Comparison of ENCODE assay signal across 12 cellular contexts in genomic region chr10:110822065-110822707, GRCh38. TPM values are rescaled to one million over a fixed set of nuclear protein-coding genes. Genes with fewer than 3 reads are reported as not detected.
DNase-seq lines count a peak whose midpoint lies in the region; ATAC-seq and TF ChIP-seq lines count a peak whose summit lies in the region.
"Had no signal": no experiment of that assay in that cellular context is flagged by ENCODE, and none has a peak within 500 bp of the region (broad histone marks: within the 10 kb centered on the region; RNA-seq: fewer than 3 reads in every experiment).

No MANE protein-coding gene starts in this region.

- H3K36me3 Mint-ChIP-seq in T-helper 1 cell treated with Interleukin-12 subunit alpha and Interleukin-12 subunit beta and Interleukin-4 antibody, amounts not matched to agents 30 μg/mL and 1 μg/mL, for 36 hours (ENCODE audit: low read depth), result no peaks in the 10 kb centered on the region

- no peak for ATAC-seq in HG02798 (IDR thresholded peaks at IDR 0.05; ENCODE audit: poor library complexity, unreplicated experiment)
- ATAC-seq: A549 had no signal

- H3K4me3 ChIP-seq in esophagus squamous epithelium (no peak overlapping the region), neuron (ENCODE audit: low read length) (no peak overlapping the region), uterus (no peak overlapping the region)
- H3K4me3 ChIP-seq: A549 had no signal

- H3K4me1 ChIP-seq in esophagus squamous epithelium, result peaks cover 54 to 98% (median 74%) of the 10 kb centered on the region in 3 donors
- peaks cover 39% of the 10 kb centered on the region for H3K4me1 ChIP-seq in neuron (ENCODE audit: insufficient read depth, low read length)
- H3K4me1 ChIP-seq in uterus, result peaks cover 18 to 25% of the 10 kb centered on the region in 2 donors
- H3K4me1 ChIP-seq: A549 had no signal

- TF ChIP-seq POLR2A in esophagus squamous epithelium (IDR thresholded peaks at IDR 0.05), result no peak
- TF ChIP-seq POLR2A in uterus (IDR thresholded peaks at IDR 0.05), result no peak

- H3K27me3 Mint-ChIP-seq in T-helper 1 cell treated with Interleukin-12 subunit alpha and Interleukin-12 subunit beta and Interleukin-4 antibody, amounts not matched to agents 30 μg/mL and 1 μg/mL, for 36 hours (ENCODE audit: low read depth), result peaks cover 25% of the 10 kb centered on the region
- H3K27me3 Mint-ChIP-seq: stimulated activated naive CD8-positive, alpha-beta T cell treated with anti-CD3 and anti-CD28 coated beads, Interleukin-15, Interleukin-2, amounts not matched to agents 100 ng/mL and 50 ng/mL, for 24 hours had no signal

- 19 to 47% methylated on average over 4 of the region's 4 CpGs for WGBS in esophagus squamous epithelium, 2 donors

- intact Hi-C loops in esophagus squamous epithelium (cut with DNase I) (no loop called here), uterus (cut with DNase I; ENCODE audit: low total_unique reads) (loop anchor here (10.0 kb wide), 1 partner anchor 53 kb away; the partner anchor contains the start of gene PDCD4)

- H3K4me3 Mint-ChIP-seq in T-helper 1 cell treated with Interleukin-12 subunit alpha and Interleukin-12 subunit beta and Interleukin-4 antibody, amounts not matched to agents 30 μg/mL and 1 μg/mL, for 36 hours, result no peak overlapping the region
- H3K4me3 Mint-ChIP-seq: stimulated activated naive CD8-positive, alpha-beta T cell treated with anti-CD3 and anti-CD28 coated beads, Interleukin-15, Interleukin-2, amounts not matched to agents 100 ng/mL and 50 ng/mL, for 24 hours had no signal

- no peaks in the 10 kb centered on the region for H3K27me3 ChIP-seq in esophagus squamous epithelium
- H3K27me3 ChIP-seq in neuron (ENCODE audit: insufficient read depth, low read length), result no peaks in the 10 kb centered on the region
- no peaks in the 10 kb centered on the region for H3K27me3 ChIP-seq in uterus

- no peak for DNase-seq in T-helper 1 cell
- DNase-seq in esophagus squamous epithelium (lab: John Stamatoyannopoulos, UW), result no peak
- DNase-seq in uterus, result no peak
- DNase-seq in NCI-H524 (lab: John Stamatoyannopoulos, UW), result no peak
- DNase-seq in NCI-H446 treated with DMSO at 0.1 percent for 48 hours (lab: John Stamatoyannopoulos, UW), result no peak
- DNase-seq: mesenchymal stem cell, NCI-H1436 had no signal

- H3K36me3 ChIP-seq in esophagus squamous epithelium (no peaks in the 10 kb centered on the region), neuron (ENCODE audit: insufficient read depth, low read length) (no peaks in the 10 kb centered on the region), uterus (no peaks in the 10 kb centered on the region)

- H3K27ac Mint-ChIP-seq in T-helper 1 cell treated with Interleukin-12 subunit alpha and Interleukin-12 subunit beta and Interleukin-4 antibody, amounts not matched to agents 30 μg/mL and 1 μg/mL, for 36 hours, result peak overlapping the region; percentile 4
- H3K27ac Mint-ChIP-seq: stimulated activated naive CD8-positive, alpha-beta T cell treated with anti-CD3 and anti-CD28 coated beads, Interleukin-15, Interleukin-2, amounts not matched to agents 100 ng/mL and 50 ng/mL, for 24 hours had no signal

- H3K9me3 ChIP-seq in esophagus squamous epithelium (no peaks in the 10 kb centered on the region), neuron (ENCODE audit: low read length) (no peaks in the 10 kb centered on the region), uterus (no peaks in the 10 kb centered on the region)
- H3K9me3 ChIP-seq: A549 had no signal

- H3K27ac ChIP-seq in esophagus squamous epithelium (peak overlapping the region; percentile 40 to 92 (median 88)), uterus (peak overlapping the region; percentile 87 to 94)
- H3K27ac ChIP-seq: A549 had no signal

- H3K4me1 Mint-ChIP-seq in T-helper 1 cell treated with Interleukin-12 subunit alpha and Interleukin-12 subunit beta and Interleukin-4 antibody, amounts not matched to agents 30 μg/mL and 1 μg/mL, for 36 hours (ENCODE audit: low read depth), result peaks cover 11% of the 10 kb centered on the region

- H2AFZ ChIP-seq in neuron (ENCODE audit: low read depth, low read length), result peak overlapping the region; percentile 3

- TF ChIP-seq CTCF in esophagus squamous epithelium (IDR thresholded peaks at IDR 0.05), result no peak
- no peak for TF ChIP-seq CTCF in uterus (IDR thresholded peaks at IDR 0.05)

- no peaks in the 10 kb centered on the region for H3K9me3 Mint-ChIP-seq in T-helper 1 cell treated with Interleukin-12 subunit alpha and Interleukin-12 subunit beta and Interleukin-4 antibody, amounts not matched to agents 30 μg/mL and 1 μg/mL, for 36 hours
- H3K9me3 Mint-ChIP-seq: stimulated activated naive CD8-positive, alpha-beta T cell treated with anti-CD3 and anti-CD28 coated beads, Interleukin-15, Interleukin-2, amounts not matched to agents 100 ng/mL and 50 ng/mL, for 24 hours had no signal

RNA-seq across cellular contexts. Expression of gene PDCD4, which starts 49.5 kb away (rescaled TPM):
- total RNA-seq in esophagus squamous epithelium (100 to 1,000 TPM in 3 of 4 donors, 10 to 100 TPM in 1; 68.3 to 299 (median 171) TPM), uterus (100 to 1,000 TPM in 3 of 4 donors, 10 to 100 TPM in 1; 17.4 to 157 (median 138) TPM)
